1 cellular context compared by ENCODE assay signal in genomic region chr1:247156787-247157232, GRCh38.
TF ChIP-seq lines count a peak whose summit lies in the region.

No MANE protein-coding gene starts in this region.

TF ChIP-seq in K562, 482 proteins besides CTCF, POLR2A, EP300 and RAD21 (continued from another document):
- no peak for TF ChIP-seq ARID3A (IDR thresholded peaks at IDR 0.05; ENCODE audit: borderline replicate concordance, low read depth, low read length)
- no peak for TF ChIP-seq TAL1 (IDR thresholded peaks at IDR 0.05)
- peak; percentile 92 for TF ChIP-seq ZNF280A (IDR thresholded peaks at IDR 0.05; ENCODE audit: low read depth, partially characterized antibody)
- TF ChIP-seq ZNF165 (CRISPR knock-in tag; IDR thresholded peaks at IDR 0.05; ENCODE audit: borderline replicate concordance): no peak
- TF ChIP-seq STAT6 (CRISPR knock-in tag; IDR thresholded peaks at IDR 0.05): no peak
- TF ChIP-seq MAX (CRISPR knock-in tag; IDR thresholded peaks at IDR 0.05): no peak
- TF ChIP-seq ZNF75A (CRISPR knock-in tag; IDR thresholded peaks at IDR 0.05): peak; percentile 98
